In genomic region chr6:129114992-129115391, GRCh38 we compare ENCODE assay signal across 21 cellular contexts.
"Had no signal": no experiment of that assay in that cellular context is flagged by ENCODE, and none has a peak within 500 bp of the region (broad histone marks: within the 10 kb centered on the region; RNA-seq: fewer than 3 reads in every experiment).

No MANE protein-coding gene starts in this region.

- H3K27me3 ChIP-seq: hepatocyte, ovary, tibial nerve had no signal

- H3K36me3 ChIP-seq: ovary, prostate gland, tibial nerve had no signal

- H3K27ac ChIP-seq: hepatocyte, ovary, prostate gland had no signal

- H3K9me3 ChIP-seq: ovary, prostate gland, tibial nerve had no signal

- H3K79me2 ChIP-seq: hepatocyte had no signal

- H3K4me3 ChIP-seq: hepatocyte, ovary, prostate gland, tibial nerve had no signal

- H2AFZ ChIP-seq: hepatocyte had no signal

- H3K4me1 ChIP-seq: prostate gland had no signal

- DNase-seq: activated B cell treated with CpG ODN at 0.5 μM for 24 hours; activated CD4-positive, alpha-beta T cell treated with anti-CD3 and anti-CD28 coated beads for 4 hours; activated CD4-positive, alpha-beta T cell treated with anti-CD3 and anti-CD28 coated beads, Interleukin-2, amount 50 U/mL, for 48 hours; activated CD8-positive, alpha-beta memory T cell treated with anti-CD3 and anti-CD28 coated beads, Interleukin-2, amount 50 U/mL, for 48 hours; activated naive CD4-positive, alpha-beta T cell; activated T-cell treated with anti-CD3 and anti-CD28 coated beads, Interleukin-2, amount 50 U/mL, for 4 hours; amygdala; central memory CD4-positive, alpha-beta T cell; effector memory CD8-positive, alpha-beta T cell; foreskin fibroblast; immature natural killer cell; ovary; stimulated activated CD4-positive, alpha-beta T cell treated with anti-CD3 and anti-CD28 coated beads, Interleukin-1b, Interleukin-23, amount 100 ng/mL, for 48 hours; substantia nigra; SW 1271; T-helper 17 cell had no signal

- ATAC-seq: activated T-cell treated with anti-CD3 and anti-CD28 coated beads, Interleukin-2, amount 50 U/mL, for 4 hours; effector memory CD8-positive, alpha-beta T cell; esophagus mucosa; natural killer cell treated with Interleukin-12 subunit alpha and Interleukin-12 subunit beta and Interleukin-15 and Interleukin-18, amount 100 ng/mL, for 72 hours; T-helper 17 cell had no signal

- H3K4me2 ChIP-seq: hepatocyte had no signal
